ENCODE assay signal across 16 cellular contexts in genomic region chr4:88744609-88745008, GRCh38.
"Had no signal": no experiment of that assay in that cellular context is flagged by ENCODE, and none has a peak within 500 bp of the region (broad histone marks: within the 10 kb centered on the region; RNA-seq: fewer than 3 reads in every experiment).

No MANE protein-coding gene starts in this region.

- H3K27ac Mint-ChIP-seq: activated CD4-positive, alpha-beta memory T cell treated with anti-CD3 and anti-CD28 coated beads, Interleukin-2, amount 10 ng/mL, durations not matched to agents 7 days and 5 days; activated CD4-positive, alpha-beta T cell treated with anti-CD3 and anti-CD28 coated beads for 36 hours; activated naive CD8-positive, alpha-beta T cell; mesothelial cell of epicardium had no signal

- H3K4me1 ChIP-seq: left lung had no signal

- H3K27me3 ChIP-seq: cardiac muscle cell, heart left ventricle, left lung, suprapubic skin had no signal

- H3K4me3 ChIP-seq: cardiac muscle cell, coronary artery, heart left ventricle, left lung, suprapubic skin had no signal

- H3K27ac ChIP-seq: cardiac muscle cell, left lung, suprapubic skin, WERI-Rb-1 had no signal

- H3K4me3 Mint-ChIP-seq: activated CD4-positive, alpha-beta memory T cell treated with anti-CD3 and anti-CD28 coated beads, Interleukin-2, amount 10 ng/mL, durations not matched to agents 7 days and 5 days; activated CD4-positive, alpha-beta T cell treated with anti-CD3 and anti-CD28 coated beads for 36 hours; activated naive CD8-positive, alpha-beta T cell; mesothelial cell of epicardium had no signal

- H3K9me3 ChIP-seq: heart left ventricle, left lung, suprapubic skin had no signal

- ATAC-seq: activated CD4-positive, alpha-beta T cell treated with anti-CD3 and anti-CD28 coated beads for 36 hours; left lung had no signal

- H3K27me3 Mint-ChIP-seq: activated CD4-positive, alpha-beta memory T cell treated with anti-CD3 and anti-CD28 coated beads, Interleukin-2, amount 10 ng/mL, durations not matched to agents 7 days and 5 days; activated CD4-positive, alpha-beta T cell treated with anti-CD3 and anti-CD28 coated beads for 36 hours had no signal

- H3K4me1 Mint-ChIP-seq: activated CD4-positive, alpha-beta memory T cell treated with anti-CD3 and anti-CD28 coated beads, Interleukin-2, amount 10 ng/mL, durations not matched to agents 7 days and 5 days; activated CD4-positive, alpha-beta T cell treated with anti-CD3 and anti-CD28 coated beads for 36 hours had no signal

- DNase-seq: activated CD4-positive, alpha-beta memory T cell treated with anti-CD3 and anti-CD28 coated beads, Interleukin-2, amount 10 ng/mL, durations not matched to agents 7 days and 5 days; activated CD4-positive, alpha-beta T cell treated with anti-CD3 and anti-CD28 coated beads for 36 hours; activated gamma-delta T cell; activated T-cell treated with anti-CD3 and anti-CD28 coated beads, Interleukin-2, amount 50 U/mL, for 48 hours; effector CD4-positive, alpha-beta T cell; foreskin melanocyte; heart left ventricle; left lung; stimulated activated CD4-positive, alpha-beta T cell treated with anti-CD3 and anti-CD28 coated beads, Interleukin-2, amount 100 ng/mL, for 24 hours; stimulated activated naive CD4-positive, alpha-beta T cell; WERI-Rb-1 had no signal

- H3K9me3 Mint-ChIP-seq: activated CD4-positive, alpha-beta memory T cell treated with anti-CD3 and anti-CD28 coated beads, Interleukin-2, amount 10 ng/mL, durations not matched to agents 7 days and 5 days; mesothelial cell of epicardium had no signal
